In genomic region chr2:176652300-176653182, GRCh38 we compare ENCODE assay signal across 8 cellular contexts.
A peak's percentile ranks its signal among the peaks of the same experiment; 100 is the strongest.
DNase-seq lines count a peak whose midpoint lies in the region; ATAC-seq and TF ChIP-seq lines count a peak whose summit lies in the region.

No MANE protein-coding gene starts in this region.

- no peak overlapping the region for H3K27ac ChIP-seq in CD4-positive, alpha-beta memory T cell (ENCODE audit: low read depth, low read length)
- H3K27ac ChIP-seq in IMR-90 (ENCODE audit: insufficient read depth, low read length) (no peak overlapping the region), lower lobe of right lung (no peak overlapping the region)
- H3K27ac ChIP-seq in effector memory CD4-positive, alpha-beta T cell (ENCODE audit: insufficient read depth, low read length, poor library complexity, severe bottlenecking), result no peak overlapping the region

- no peak overlapping the region for H3K9ac ChIP-seq in IMR-90 (ENCODE audit: low read depth, low read length)

- intact Hi-C loops in CD4-positive, alpha-beta memory T cell (cut with micrococcal nuclease), result loop anchor here (1.0 to 2.0 kb wide), 3 partner anchors 495 to 1286 kb away; no protein-coding TSS in a partner anchor
- intact Hi-C loops in IMR-90 (cut with micrococcal nuclease) (loop anchor here (1.0 to 10.0 kb wide), 3 partner anchors 495 to 1102 kb away; no protein-coding TSS in a partner anchor), lower lobe of right lung (cut with DNase I) (loop anchor here (5.0 kb wide), 1 partner anchor 525 kb away; the partner anchor contains the start of gene HOXD8)

- no peak for TF ChIP-seq POLR2A in IMR-90 (IDR thresholded peaks at IDR 0.05; ENCODE audit: low read depth, low read length)

- DNase-seq in CD4-positive, alpha-beta memory T cell, result peak in 4 of 5 donors; percentile 36 to 50 (median 43)
- peak; percentile 54 for DNase-seq in IMR-90
- peak; percentile 46 for DNase-seq in NOMO-1 treated with DMSO at 0.1 percent for 48 hours (lab: John Stamatoyannopoulos, UW; ENCODE audit: unreplicated experiment)
- peak; percentile 24 to 68 for DNase-seq in T47D (ENCODE audit: low read depth in 1 of 2, low spot score in 1 of 2)
- DNase-seq in lower lobe of right lung, result no peak
- no peak for DNase-seq in effector memory CD4-positive, alpha-beta T cell
- no peak for DNase-seq in activated naive CD4-positive, alpha-beta T cell treated with anti-CD3 and anti-CD28 coated beads, Interleukin-2, amount 50 U/mL, for 16 hours

- no peak overlapping the region for H2BK5ac ChIP-seq in IMR-90 (ENCODE audit: low read depth, low read length, poor library complexity, severe bottlenecking)

- no peak overlapping the region for H4K8ac ChIP-seq in IMR-90 (ENCODE audit: low read depth in 2 of 2, low read length in 2 of 2)

- POLR2A ChIA-PET in CD4-positive, alpha-beta memory T cell (lab: Charles Lee; ENCODE audit: partially characterized antibody), result interaction anchor here (0.5 kb wide), 1 partner anchor 566 kb away, joined by 3 read pairs; no protein-coding TSS in a partner anchor
- POLR2A ChIA-PET in IMR-90 (lab: Charles Lee; ENCODE audit: unreplicated experiment), result no interaction called here

- H4K91ac ChIP-seq in IMR-90 (ENCODE audit: insufficient read depth, low read depth, low read length), result no peak overlapping the region

- in situ Hi-C loops in IMR-90 (cut with MboI; ENCODE audit: low sequenced_read_pairs) (no loop called here), T47D (cut with HindIII; ENCODE audit: low pct_unique_long_range_greater_than_20kb, low sequenced_read_pairs) (no loop called here)

- no peak overlapping the region for H2BK20ac ChIP-seq in IMR-90 (ENCODE audit: low read depth, low read length)

- dilution Hi-C loops in IMR-90 (cut with HindIII; ENCODE audit: low sequenced_read_pairs, unreplicated experiment), result no loop called here

- H3K56ac ChIP-seq in IMR-90 (ENCODE audit: extremely low read depth, insufficient read depth, low read length), result no peak overlapping the region

- H2BK120ac ChIP-seq in IMR-90 (ENCODE audit: low read depth, low read length), result no peak overlapping the region

- BruUV-seq in IMR-90 (replicated peaks; lab: Mats Ljungman, UMichigan), result no TSS peak

- no peaks in the 10 kb centered on the region for H3K9me1 ChIP-seq in IMR-90 (ENCODE audit: insufficient read depth, low read length)

- H3K4me2 ChIP-seq in IMR-90 (ENCODE audit: low read depth, low read length), result no peak overlapping the region

- H3K27me3 Mint-ChIP-seq in CD4-positive, alpha-beta memory T cell, result peaks cover 24 to 31% of the 10 kb centered on the region in 2 donors

- no peaks in the 10 kb centered on the region for H3K9me3 ChIP-seq in CD4-positive, alpha-beta memory T cell (ENCODE audit: control insufficient read depth in 1 of 2, low read length in 2 of 2)
- no peaks in the 10 kb centered on the region for H3K9me3 ChIP-seq in IMR-90 (ENCODE audit: control insufficient read depth, insufficient read depth, low read length)
- no peaks in the 10 kb centered on the region for H3K9me3 ChIP-seq in lower lobe of right lung
- no peaks in the 10 kb centered on the region for H3K9me3 ChIP-seq in effector memory CD4-positive, alpha-beta T cell (ENCODE audit: control insufficient read depth, low read length)

- no peak overlapping the region for H3K27ac Mint-ChIP-seq in CD4-positive, alpha-beta memory T cell

- H3K14ac ChIP-seq in IMR-90 (replicated peaks; ENCODE audit: low read depth, low read length), result no peak overlapping the region

- H3K36me3 ChIP-seq in CD4-positive, alpha-beta memory T cell (ENCODE audit: insufficient read depth, low read length), result no peaks in the 10 kb centered on the region
- H3K36me3 ChIP-seq in IMR-90 (ENCODE audit: control insufficient read depth, insufficient read depth, low read length) (no peaks in the 10 kb centered on the region), lower lobe of right lung (no peaks in the 10 kb centered on the region)
- H3K36me3 ChIP-seq in effector memory CD4-positive, alpha-beta T cell (ENCODE audit: control insufficient read depth, insufficient read depth, low read length), result no peaks in the 10 kb centered on the region

- H2AK9ac ChIP-seq in IMR-90 (replicated peaks; ENCODE audit: low read depth, low read length, poor library complexity), result no peak overlapping the region

- H3K9me3 Mint-ChIP-seq in CD4-positive, alpha-beta memory T cell, result no peaks in the 10 kb centered on the region

- H2BK15ac ChIP-seq in IMR-90 (ENCODE audit: low read depth, low read length), result no peak overlapping the region

- CTCF ChIA-PET in CD4-positive, alpha-beta memory T cell (lab: Charles Lee; ENCODE audit: partially characterized antibody), result interaction anchor here (0.8 to 6.9 kb wide), 30 partner anchors 8 to 526 kb away, joined by 3 to 72 read pairs (median 5); no protein-coding TSS in a partner anchor
- CTCF ChIA-PET in IMR-90 (lab: Yijun Ruan, JAX), result interaction anchor here (0.6 to 3.7 kb wide), 17 partner anchors 8 to 962 kb away, joined by 3 to 20 read pairs (median 5); no protein-coding TSS in a partner anchor

- H2AFZ ChIP-seq in IMR-90 (replicated peaks; ENCODE audit: low read length, poor library complexity), result no peak overlapping the region

- peaks cover 0 to 6% (median 5%) of the 10 kb centered on the region in 4 donors for H3K4me1 Mint-ChIP-seq in CD4-positive, alpha-beta memory T cell

- TF ChIP-seq CTCF in IMR-90 (conservative IDR thresholded peaks at IDR 0.05; ENCODE audit: low read depth, low read length), result peak; percentile 68
- peak; percentile 78 for TF ChIP-seq CTCF in lower lobe of right lung (IDR thresholded peaks at IDR 0.05)

- ATAC-seq in GM18861 (IDR thresholded peaks at IDR 0.05; ENCODE audit: unreplicated experiment) (peak; percentile 66), IMR-90 (ENCODE audit: low read depth) (peak; percentile 46; the same call in 1 of the 2 replicates), lower lobe of right lung (peak in 1 of 2 donors; percentile 75)

- WGBS in IMR-90 (ENCODE audit: extremely low coverage in 2 of 2, insufficient read length in 1 of 2), 2 experiments, result no CpG with 5 or more reads among the region's 9 CpGs

- H3K18ac ChIP-seq in IMR-90 (ENCODE audit: low read depth, low read length), result no peak overlapping the region

- no peak overlapping the region for H3K4me3 ChIP-seq in CD4-positive, alpha-beta memory T cell (ENCODE audit: low read length in 2 of 2)
- H3K4me3 ChIP-seq in IMR-90 (ENCODE audit: insufficient read depth, low read depth, low read length) (no peak overlapping the region), lower lobe of right lung (no peak overlapping the region)
- H3K4me3 ChIP-seq in effector memory CD4-positive, alpha-beta T cell (ENCODE audit: insufficient read depth, low read depth, low read length, poor library complexity, severe bottlenecking), result no peak overlapping the region

- H3K36me3 Mint-ChIP-seq in CD4-positive, alpha-beta memory T cell, result no peaks in the 10 kb centered on the region

- H3K4me3 Mint-ChIP-seq in CD4-positive, alpha-beta memory T cell, result peak overlapping the region in 1 of 8 donors; percentile 0

- H4K5ac ChIP-seq in IMR-90 (ENCODE audit: low read depth, low read length), result no peak overlapping the region

- no peaks in the 10 kb centered on the region for H4K20me1 ChIP-seq in IMR-90 (ENCODE audit: insufficient read depth, low read length)

- no peak overlapping the region for H3K4ac ChIP-seq in IMR-90 (ENCODE audit: low read depth, low read length)

- H3K23ac ChIP-seq in IMR-90 (ENCODE audit: low read depth, low read length), result no peak overlapping the region

- no peaks in the 10 kb centered on the region for H3K27me3 ChIP-seq in CD4-positive, alpha-beta memory T cell (ENCODE audit: insufficient read depth, low read length)
- H3K27me3 ChIP-seq in IMR-90 (ENCODE audit: control insufficient read depth, insufficient read depth, low read length), result no peaks in the 10 kb centered on the region; the same call in 1 of the 2 replicates
- peaks cover 8% of the 10 kb centered on the region for H3K27me3 ChIP-seq in lower lobe of right lung (ENCODE audit: low read depth)
- H3K27me3 ChIP-seq in effector memory CD4-positive, alpha-beta T cell (replicated peaks; ENCODE audit: control insufficient read depth, insufficient read depth, low read length, poor library complexity, severe bottlenecking), result peaks cover 3% of the 10 kb centered on the region

- TF ChIP-seq RAD21 in IMR-90 (IDR thresholded peaks at IDR 0.05; ENCODE audit: low read length), result peak; percentile 55

- no peaks in the 10 kb centered on the region for H3K4me1 ChIP-seq in CD4-positive, alpha-beta memory T cell (ENCODE audit: insufficient read depth, low read length)
- H3K4me1 ChIP-seq in IMR-90 (ENCODE audit: control insufficient read depth, insufficient read depth, low read length), result no peaks in the 10 kb centered on the region
- H3K4me1 ChIP-seq in lower lobe of right lung, result no peaks in the 10 kb centered on the region
- no peaks in the 10 kb centered on the region for H3K4me1 ChIP-seq in effector memory CD4-positive, alpha-beta T cell (ENCODE audit: control insufficient read depth, insufficient read depth, low read length, poor library complexity, severe bottlenecking)

- no peak overlapping the region for H2AK5ac ChIP-seq in IMR-90 (ENCODE audit: low read depth, low read length)

- H3K79me1 ChIP-seq in IMR-90 (ENCODE audit: low read depth in 1 of 2, low read length in 2 of 2), result no peaks in the 10 kb centered on the region

TF ChIP-seq in IMR-90, 13 proteins besides CTCF, POLR2A, EP300 and RAD21:
- no peak for TF ChIP-seq BHLHE40 (IDR thresholded peaks at IDR 0.05; ENCODE audit: low read depth, low read length)
- peak; percentile 68 for TF ChIP-seq SMC3 (IDR thresholded peaks at IDR 0.05; ENCODE audit: low read depth, low read length)
- TF ChIP-seq MXI1 (IDR thresholded peaks at IDR 0.05; ENCODE audit: borderline replicate concordance, low read depth, low read length), result no peak

Comparison
In these comparisons a context has a peak if more than half of its experiments do, and no peak if none do; other contexts are left out.
1. DNase-seq: peak in CD4-positive, alpha-beta memory T cell (4 of 5), IMR-90 (single experiment), NOMO-1 treated with DMSO at 0.1 percent for 48 hours (single experiment) and T47D (2 of 2); none in lower lobe of right lung (single experiment), effector memory CD4-positive, alpha-beta T cell (0 of 3) and activated naive CD4-positive, alpha-beta T cell treated with anti-CD3 and anti-CD28 coated beads, Interleukin-2, amount 50 U/mL, for 16 hours (single experiment).